20 cellular contexts compared by ENCODE assay signal in genomic region chr1:227911376-227911775, GRCh38. TPM values are rescaled to one million over a fixed set of nuclear protein-coding genes. Genes with fewer than 3 reads are reported as not detected.
DNase-seq lines count a peak whose midpoint lies in the region; ATAC-seq and TF ChIP-seq lines count a peak whose summit lies in the region.
"Had no signal": no experiment of that assay in that cellular context is flagged by ENCODE, and none has a peak within 500 bp of the region (broad histone marks: within the 10 kb centered on the region; RNA-seq: fewer than 3 reads in every experiment).

No MANE protein-coding gene starts in this region.

- no peak overlapping the region for H3K4me2 ChIP-seq in trophoblast cell (ENCODE audit: low read length)

- no peak overlapping the region for H3K27ac Mint-ChIP-seq in activated CD4-positive, alpha-beta memory T cell treated with anti-CD3 and anti-CD28 coated beads for 36 hours

- no peak overlapping the region for H3K18ac ChIP-seq in trophoblast cell (ENCODE audit: low read length)

- H2BK12ac ChIP-seq in trophoblast cell (ENCODE audit: low read length) = peak overlapping the region; percentile 20

- H3K23ac ChIP-seq in trophoblast cell (ENCODE audit: low read length) = no peak overlapping the region

- no peaks in the 10 kb centered on the region for H3K36me3 Mint-ChIP-seq in activated CD4-positive, alpha-beta memory T cell treated with anti-CD3 and anti-CD28 coated beads for 36 hours
- H3K36me3 Mint-ChIP-seq: CD4-positive, CD25-positive, alpha-beta regulatory T cell; CD8-positive, alpha-beta memory T cell had no signal

- H4K91ac ChIP-seq in trophoblast cell (ENCODE audit: low read depth, low read length) = peak overlapping the region; percentile 34

- H3K4me3 Mint-ChIP-seq in activated CD4-positive, alpha-beta memory T cell treated with anti-CD3 and anti-CD28 coated beads for 36 hours = no peak overlapping the region
- H3K4me3 Mint-ChIP-seq: CD4-positive, CD25-positive, alpha-beta regulatory T cell; CD8-positive, alpha-beta memory T cell had no signal

- peaks cover 25 to 39% of the 10 kb centered on the region in 2 experiments for H3K4me1 ChIP-seq in trophoblast cell (ENCODE audit: control insufficient read depth in 1 of 2, insufficient read depth in 2 of 2, low read length in 2 of 2)
- H3K4me1 ChIP-seq: BE2C, HAP-1 had no signal

- H2BK5ac ChIP-seq in trophoblast cell (ENCODE audit: low read depth, low read length, poor library complexity) = peak overlapping the region; percentile 8

- H3K9me3 Mint-ChIP-seq in activated CD4-positive, alpha-beta memory T cell treated with anti-CD3 and anti-CD28 coated beads for 36 hours = no peaks in the 10 kb centered on the region
- H3K9me3 Mint-ChIP-seq: CD4-positive, CD25-positive, alpha-beta regulatory T cell; CD8-positive, alpha-beta memory T cell had no signal

- H3K27me3 ChIP-seq in trophoblast cell (ENCODE audit: insufficient read depth, low read length) = no peaks in the 10 kb centered on the region
- H3K27me3 ChIP-seq: BE2C had no signal

- H2AK5ac ChIP-seq in trophoblast cell (ENCODE audit: low read length) = no peak overlapping the region

- intact Hi-C loops in activated CD4-positive, alpha-beta memory T cell treated with anti-CD3 and anti-CD28 coated beads for 36 hours (cut with micrococcal nuclease) = no loop called here

- peak; percentile 30 for DNase-seq in EH (ENCODE audit: low read depth)
- DNase-seq in ELR (ENCODE audit: low read depth) = peak; percentile 16
- DNase-seq in RWPE1 (ENCODE audit: low spot score) = no peak
- DNase-seq in trophoblast cell = no peak
- no peak for DNase-seq in NCI-H1436 treated with DMSO at 0.1 percent for 48 hours (lab: John Stamatoyannopoulos, UW)
- DNase-seq in activated CD4-positive, alpha-beta memory T cell treated with anti-CD3 and anti-CD28 coated beads for 36 hours = no peak
- DNase-seq: ACHN; BE2C; C1 segment of cervical spinal cord; CD4-positive, CD25-positive, alpha-beta regulatory T cell; CD8-positive, alpha-beta memory T cell; COR-L47; DMS 273 treated with DMSO at 0.1 percent for 48 hours; DMS53; DND-41; GDM1; GM23248 had no signal

- H3K4me1 Mint-ChIP-seq in activated CD4-positive, alpha-beta memory T cell treated with anti-CD3 and anti-CD28 coated beads for 36 hours (ENCODE audit: low read depth) = no peaks in the 10 kb centered on the region
- H3K4me1 Mint-ChIP-seq: CD8-positive, alpha-beta memory T cell had no signal

- no peak overlapping the region for H3K4me3 ChIP-seq in trophoblast cell (ENCODE audit: low read depth, low read length)
- H3K4me3 ChIP-seq: GM23248, HAP-1 had no signal

- H3K27me3 Mint-ChIP-seq in activated CD4-positive, alpha-beta memory T cell treated with anti-CD3 and anti-CD28 coated beads for 36 hours = no peaks in the 10 kb centered on the region

- ATAC-seq in HG03432 (IDR thresholded peaks at IDR 0.05; ENCODE audit: unreplicated experiment) = no peak

- CTCF ChIA-PET in RWPE1 (lab: Yijun Ruan, JAX) = interaction anchor here (1.7 kb wide), 1 partner anchor 106 kb away, joined by 11 read pairs; no protein-coding TSS in a partner anchor
- CTCF ChIA-PET in activated CD4-positive, alpha-beta memory T cell treated with anti-CD3 and anti-CD28 coated beads for 36 hours (lab: Charles Lee) = no interaction called here

- POLR2A ChIA-PET in RWPE1 (lab: Yijun Ruan, JAX; ENCODE audit: low non-redundant PET) = no interaction called here
- POLR2A ChIA-PET in activated CD4-positive, alpha-beta memory T cell treated with anti-CD3 and anti-CD28 coated beads for 36 hours (lab: Charles Lee) = no interaction called here

- no peak overlapping the region for H2AFZ ChIP-seq in trophoblast cell (ENCODE audit: insufficient read depth, low read length, poor library complexity)
- H2AFZ ChIP-seq: GM23248 had no signal

- no peaks in the 10 kb centered on the region for H3K9me3 ChIP-seq in trophoblast cell (ENCODE audit: insufficient read depth, low read depth, low read length)
- H3K9me3 ChIP-seq: BE2C, HAP-1 had no signal

- H3K27ac ChIP-seq in RWPE1 (peak overlapping the region; percentile 70), trophoblast cell (ENCODE audit: low read depth, low read length) (peak overlapping the region; percentile 39)
- H3K27ac ChIP-seq: GM23248 had no signal

- peaks cover 23% of the 10 kb centered on the region for H3K79me1 ChIP-seq in trophoblast cell (ENCODE audit: low read length)

- no peak overlapping the region for H4K12ac ChIP-seq in trophoblast cell (ENCODE audit: low read depth, low read length)

- no CpG with 5 or more reads among the region's 8 CpGs for WGBS in trophoblast cell (ENCODE audit: extremely low coverage, insufficient coverage, insufficient read length)

- TF ChIP-seq CTCF in RWPE1 (conservative IDR thresholded peaks at IDR 0.05; ENCODE audit: low read depth) = no peak

- no peaks in the 10 kb centered on the region for H3K36me3 ChIP-seq in trophoblast cell (ENCODE audit: control insufficient read depth in 1 of 2, insufficient read depth in 2 of 2, low read length in 2 of 2)
- H3K36me3 ChIP-seq: BE2C, HAP-1 had no signal

- H3K4ac ChIP-seq in trophoblast cell (ENCODE audit: low read depth, low read length) = no peak overlapping the region

- peak overlapping the region; percentile 31 for H2BK120ac ChIP-seq in trophoblast cell (ENCODE audit: insufficient read depth, low read length, poor library complexity)

- H3K14ac ChIP-seq in trophoblast cell (ENCODE audit: low read length) = no peak overlapping the region

- H3K9ac ChIP-seq in trophoblast cell (ENCODE audit: low read length) = no peak overlapping the region
- H3K9ac ChIP-seq: GM23248 had no signal

- peaks cover 3% of the 10 kb centered on the region for H3K79me2 ChIP-seq in trophoblast cell (ENCODE audit: control insufficient read depth, insufficient read depth, low read length, poor library complexity)

- H4K8ac ChIP-seq in trophoblast cell (ENCODE audit: low read depth, low read length) = no peak overlapping the region

RNA-seq across cellular contexts. Expression of gene WNT9A, which starts 36.4 kb away (rescaled TPM):
- 5.1 and 5.7 TPM in 2 replicates for polyA plus RNA-seq in trophoblast cell (2013)
- total RNA-seq in activated CD4-positive, alpha-beta memory T cell treated with anti-CD3 and anti-CD28 coated beads for 36 hours = under 1 TPM; 0.07 to 0.12 TPM
- total RNA-seq: HT-29 had no signal
- polyA plus RNA-seq: CD4-positive, CD25-positive, alpha-beta regulatory T cell; CD8-positive, alpha-beta memory T cell had no signal

Comparison
In these comparisons a context has a peak if more than half of its experiments do, and no peak if none do; other contexts are left out.
1. DNase-seq: peak in EH (single experiment) and ELR (single experiment); none in RWPE1 (single experiment), trophoblast cell (0 of 2), NCI-H1436 treated with DMSO at 0.1 percent for 48 hours (single experiment) and activated CD4-positive, alpha-beta memory T cell treated with anti-CD3 and anti-CD28 coated beads for 36 hours (single experiment).